9 cellular contexts compared by ENCODE assay signal in the genomic region with DNA sequence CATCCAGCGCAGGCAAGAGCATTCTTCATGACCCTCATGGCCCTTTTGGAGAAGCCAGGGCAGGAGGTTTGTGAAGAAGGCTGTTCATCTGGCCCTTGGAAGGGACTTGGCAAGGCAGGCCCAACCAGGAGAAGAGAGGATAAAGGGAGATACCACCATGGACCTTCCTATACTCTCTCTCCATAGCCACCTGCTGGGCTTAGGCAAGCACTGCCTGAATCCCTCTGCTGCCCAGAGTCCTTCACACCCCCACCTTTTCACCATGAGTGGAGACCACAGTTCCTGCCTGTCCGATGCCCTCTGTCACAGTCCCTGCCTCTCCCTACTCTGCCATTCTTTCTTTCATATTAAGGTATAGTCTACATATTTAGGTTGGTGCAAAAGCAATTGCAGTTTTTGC. TPM values are rescaled to one million over a fixed set of nuclear protein-coding genes. Genes with fewer than 3 reads are reported as not detected.
DNase-seq lines count a peak whose midpoint lies in the region; ATAC-seq and TF ChIP-seq lines count a peak whose summit lies in the region.
"Had no signal": no experiment of that assay in that cellular context is flagged by ENCODE, and none has a peak within 500 bp of the region (broad histone marks: within the 10 kb centered on the region; RNA-seq: fewer than 3 reads in every experiment).

No MANE protein-coding gene starts in this region.

- DNase-seq in left ventricle myocardium superior (no peak), left cardiac atrium (no peak), epithelial cell of esophagus (ENCODE audit: low read depth) (peak; percentile 22), upper lobe of right lung (no peak), cerebellar nuclear complex (lab: John Stamatoyannopoulos, UW) (no peak), NCI-H187 (lab: John Stamatoyannopoulos, UW) (no peak), amygdala (lab: John Stamatoyannopoulos, UW) (no peak)

- TF ChIP-seq CTCF in OCI-LY3 (IDR thresholded peaks at IDR 0.05; ENCODE audit: low read depth, low read length) (peak; percentile 31), epithelial cell of esophagus (IDR thresholded peaks at IDR 0.05; ENCODE audit: insufficient read depth, low read depth, low read length, missing control alignments) (peak; percentile 42), upper lobe of right lung (IDR thresholded peaks at IDR 0.05) (no peak)

- H4K20me1 ChIP-seq in OCI-LY3 (ENCODE audit: insufficient read depth, low read length), result no peaks in the 10 kb centered on the region

- H3K27me3 ChIP-seq in OCI-LY3 (ENCODE audit: low read depth, low read length) (0 out of 2 replicates have a peak, but pooled peaks cover 4% of the 10 kb centered on the region), upper lobe of right lung (no peaks in the 10 kb centered on the region)
- H3K27me3 ChIP-seq: tibial nerve had no signal

- no peaks in the 10 kb centered on the region for H3K79me2 ChIP-seq in OCI-LY3 (ENCODE audit: low read length)

- H3K36me3 ChIP-seq in OCI-LY3 (replicated peaks; ENCODE audit: low read depth, low read length) (no peaks in the 10 kb centered on the region), upper lobe of right lung (no peaks in the 10 kb centered on the region)
- H3K36me3 ChIP-seq: tibial nerve had no signal

- H3K4me3 ChIP-seq in OCI-LY3 (ENCODE audit: low read length), result no peak overlapping the region
- H3K4me3 ChIP-seq in epithelial cell of esophagus (ENCODE audit: low read length), result no peak overlapping the region
- no peak overlapping the region for H3K4me3 ChIP-seq in upper lobe of right lung
- H3K4me3 ChIP-seq: tibial nerve had no signal

- H3K4me2 ChIP-seq in OCI-LY3 (ENCODE audit: low read length), result no peak overlapping the region

- no peaks in the 10 kb centered on the region for H3K9me3 ChIP-seq in OCI-LY3 (ENCODE audit: insufficient read depth, low read length)
- no peaks in the 10 kb centered on the region for H3K9me3 ChIP-seq in upper lobe of right lung
- H3K9me3 ChIP-seq: tibial nerve had no signal

- no peak overlapping the region for H2AFZ ChIP-seq in OCI-LY3 (ENCODE audit: low read depth, low read length)

- H3K4me1 ChIP-seq in OCI-LY3 (ENCODE audit: low read length), result no peaks in the 10 kb centered on the region
- H3K4me1 ChIP-seq in upper lobe of right lung, result no peaks in the 10 kb centered on the region
- H3K4me1 ChIP-seq: tibial nerve had no signal

- intact Hi-C loops in left ventricle myocardium superior (cut with micrococcal nuclease) (no loop called here), left cardiac atrium (cut with DNase I) (no loop called here), upper lobe of right lung (cut with DNase I) (no loop called here)

- peak; percentile 21 for ATAC-seq in left ventricle myocardium superior
- ATAC-seq in left cardiac atrium, result no peak
- ATAC-seq in upper lobe of right lung, result peak; percentile 58

- no peak overlapping the region for H3K9ac ChIP-seq in OCI-LY3 (ENCODE audit: low read length)

- H3K27ac ChIP-seq in OCI-LY3 (ENCODE audit: low read length), result no peak overlapping the region
- no peak overlapping the region for H3K27ac ChIP-seq in upper lobe of right lung
- H3K27ac ChIP-seq: tibial nerve had no signal

RNA-seq across cellular contexts. Expression of a gene that starts 10.6 kb away (rescaled TPM):
- 20.0 TPM for total RNA-seq in left ventricle myocardium superior
- total RNA-seq in left cardiac atrium, result 10 to 100 TPM; 12.7 to 16.4 TPM
- 17.2 TPM for total RNA-seq in upper lobe of right lung

Comparison
In these comparisons a context has a peak if more than half of its experiments do, and no peak if none do; other contexts are left out.
1. ATAC-seq: peak in left ventricle myocardium superior (single experiment) and upper lobe of right lung (single experiment); none in left cardiac atrium (0 of 2).